9 cellular contexts compared by ENCODE assay signal in genomic region chr10:118870467-118871243, GRCh38.
DNase-seq lines count a peak whose midpoint lies in the region; ATAC-seq, FAIRE-seq and TF ChIP-seq lines count a peak whose summit lies in the region.
"Had no signal": no experiment of that assay in that cellular context is flagged by ENCODE, and none has a peak within 500 bp of the region (broad histone marks: within the 10 kb centered on the region; RNA-seq: fewer than 3 reads in every experiment).

No MANE protein-coding gene starts in this region.

- CTCF ChIA-PET in MCF 10A (lab: Yijun Ruan, JAX) = interaction anchor here (0.6 to 1.6 kb wide), 6 partner anchors 10 to 302 kb away, joined by 3 to 8 read pairs (median 4); no protein-coding TSS in a partner anchor

- 19 to 21% methylated on average over 4 of the region's 4 CpGs for WGBS in aorta, 2 donors

- no TSS peak for BruUV-seq in MCF 10A (replicated peaks; lab: Mats Ljungman, UMichigan)

- peak overlapping the region; percentile 2 for H3K4me3 Mint-ChIP-seq in MCF 10A (ENCODE audit: unreplicated experiment)
- H3K4me3 Mint-ChIP-seq: CD4-positive, CD25-positive, alpha-beta regulatory T cell had no signal

- FAIRE-seq in kidney (lab: Jason Lieb, UNC) = no peak

- H3K27me3 ChIP-seq in breast epithelium (no peaks in the 10 kb centered on the region), aorta (ENCODE audit: control insufficient read depth in 1 of 2, insufficient read depth in 2 of 2, low read length in 1 of 2) (no peaks in the 10 kb centered on the region)

- H3K36me3 Mint-ChIP-seq in MCF 10A (ENCODE audit: insufficient read depth, unreplicated experiment) = no peaks in the 10 kb centered on the region
- H3K36me3 Mint-ChIP-seq: CD4-positive, CD25-positive, alpha-beta regulatory T cell had no signal

- TF ChIP-seq CTCF in MCF 10A (IDR thresholded peaks at IDR 0.05; ENCODE audit: unreplicated experiment) (no peak), breast epithelium (IDR thresholded peaks at IDR 0.05) (no peak), astrocyte of the spinal cord (IDR thresholded peaks at IDR 0.05; ENCODE audit: low read depth, low read length) (no peak), kidney (IDR thresholded peaks at IDR 0.05; ENCODE audit: borderline replicate concordance, extremely low read depth, insufficient read depth) (no peak)

- DNase-seq in MCF 10A (ENCODE audit: unreplicated experiment) (peak; percentile 99), breast epithelium (ENCODE audit: low spot score in 2 of 2) (no peak), astrocyte of the spinal cord (ENCODE audit: low read depth, low spot score) (peak; percentile 72), kidney (peak; percentile 81), aorta (no peak), NCI-H1436 (lab: John Stamatoyannopoulos, UW) (no peak), cortex of kidney (lab: John Stamatoyannopoulos, UW) (no peak)
- DNase-seq: CD4-positive, CD25-positive, alpha-beta regulatory T cell had no signal

- no peaks in the 10 kb centered on the region for H3K9me3 Mint-ChIP-seq in MCF 10A (ENCODE audit: unreplicated experiment)

- no peaks in the 10 kb centered on the region for H3K27me3 Mint-ChIP-seq in MCF 10A (ENCODE audit: insufficient read depth, unreplicated experiment)

- peaks cover 46% of the 10 kb centered on the region for H3K4me1 Mint-ChIP-seq in MCF 10A (ENCODE audit: insufficient read depth, unreplicated experiment)
- H3K4me1 Mint-ChIP-seq: CD4-positive, CD25-positive, alpha-beta regulatory T cell had no signal

- TF ChIP-seq POLR2A in breast epithelium (IDR thresholded peaks at IDR 0.05) = no peak

- POLR2A ChIA-PET in MCF 10A (lab: Yijun Ruan, JAX) = interaction anchor here (0.6 to 1.7 kb wide), 11 partner anchors 34 to 369 kb away, joined by 3 to 10 read pairs (median 4); partner anchors contain the start of gene CACUL1

- peak; percentile 60 for ATAC-seq in aorta (ENCODE audit: low FRiP score)
- ATAC-seq in HG03469 (IDR thresholded peaks at IDR 0.05; ENCODE audit: unreplicated experiment) = no peak

- H3K4me3 ChIP-seq in breast epithelium = no peak overlapping the region
- H3K4me3 ChIP-seq in astrocyte of the spinal cord (ENCODE audit: low read depth, low read length) = no peak overlapping the region
- no peak overlapping the region for H3K4me3 ChIP-seq in kidney (ENCODE audit: low read length in 2 of 2)
- H3K4me3 ChIP-seq in aorta (ENCODE audit: low read length in 2 of 2) = no peak overlapping the region

- H3K27ac ChIP-seq in breast epithelium = peak overlapping the region in 1 of 2 donors; percentile 10
- H3K27ac ChIP-seq in kidney (ENCODE audit: low read depth in 2 of 2, low read length in 2 of 2) = no peak overlapping the region
- H3K27ac ChIP-seq in aorta (ENCODE audit: low read depth in 1 of 2, low read length in 2 of 2) = peak overlapping the region in 1 of 2 donors; percentile 52

- H3K36me3 ChIP-seq in breast epithelium (no peaks in the 10 kb centered on the region), kidney (ENCODE audit: control insufficient read depth in 1 of 2, insufficient read depth in 2 of 2, low read length in 2 of 2) (no peaks in the 10 kb centered on the region), aorta (ENCODE audit: control insufficient read depth in 1 of 2, insufficient read depth in 2 of 2, low read length in 1 of 2) (no peaks in the 10 kb centered on the region)

- peak overlapping the region; percentile 83 for H3K27ac Mint-ChIP-seq in MCF 10A (ENCODE audit: low read depth, unreplicated experiment)

- no peak overlapping the region for H3K9ac ChIP-seq in kidney (ENCODE audit: low read length in 2 of 2)

- intact Hi-C loops in MCF 10A (cut with micrococcal nuclease) = loop anchor here (1.0 kb wide), 1 partner anchor 160 kb away; no protein-coding TSS in a partner anchor
- intact Hi-C loops in breast epithelium (cut with DNase I; ENCODE audit: low total_unique reads) = no loop called here
- intact Hi-C loops in kidney (cut with DNase I) = no loop called here
- intact Hi-C loops in aorta (cut with DNase I) = loop anchor here in 1 of 2 donors (10.0 kb wide), 1 partner anchor 154 kb away; the partner anchor contains the start of gene NANOS1

- in situ Hi-C loops in astrocyte of the spinal cord (cut with HindIII; ENCODE audit: low sequenced_read_pairs) = no loop called here

- H3K9me3 ChIP-seq in breast epithelium = no peaks in the 10 kb centered on the region
- no peaks in the 10 kb centered on the region for H3K9me3 ChIP-seq in kidney (ENCODE audit: control insufficient read depth in 1 of 2, low read length in 2 of 2)
- peaks cover 1% of the 10 kb centered on the region for H3K9me3 ChIP-seq in aorta (ENCODE audit: control insufficient read depth, low read length)

- no peaks in the 10 kb centered on the region for H3K4me1 ChIP-seq in breast epithelium
- peaks cover 0 to 8% of the 10 kb centered on the region in 2 donors for H3K4me1 ChIP-seq in kidney (ENCODE audit: control insufficient read depth in 1 of 2, insufficient read depth in 1 of 2, low read depth in 1 of 2, low read length in 2 of 2)
- H3K4me1 ChIP-seq in aorta (ENCODE audit: control insufficient read depth in 1 of 2, insufficient read depth in 2 of 2, low read length in 2 of 2) = peaks cover 2 to 9% of the 10 kb centered on the region in 2 donors

Comparison
In these comparisons a context has a peak if more than half of its experiments do, and no peak if none do; other contexts are left out.
1. DNase-seq: peak in MCF 10A (single experiment), astrocyte of the spinal cord (single experiment) and kidney (single experiment); none in breast epithelium (0 of 2), aorta (0 of 2), NCI-H1436 (single experiment) and cortex of kidney (single experiment).